Comparison of ENCODE assay signal across 10 cellular contexts in genomic region chr1:182175340-182176068, GRCh38.
A peak's percentile ranks its signal among the peaks of the same experiment; 100 is the strongest.
DNase-seq lines count a peak whose midpoint lies in the region; ATAC-seq and TF ChIP-seq lines count a peak whose summit lies in the region.
"Had no signal": no experiment of that assay in that cellular context is flagged by ENCODE, and none has a peak within 500 bp of the region (broad histone marks: within the 10 kb centered on the region; RNA-seq: fewer than 3 reads in every experiment).

No MANE protein-coding gene starts in this region.

- peak overlapping the region; percentile 7; the same call in 1 of the 2 replicates for H3K4me2 ChIP-seq in PC-9

- H3K9me2 ChIP-seq in PC-9 (ENCODE audit: insufficient read depth) = no peaks in the 10 kb centered on the region

- CTCF ChIA-PET in PC-9 (lab: Charles Lee) = no interaction called here

- no peak overlapping the region for H2AFZ ChIP-seq in PC-9

- H3K79me2 ChIP-seq in PC-9 (ENCODE audit: low read depth) = no peaks in the 10 kb centered on the region

- H3K36me3 ChIP-seq in PC-9 (ENCODE audit: low read depth) = no peaks in the 10 kb centered on the region

- intact Hi-C loops in PC-9 (cut with micrococcal nuclease; ENCODE audit: unreplicated experiment) (no loop called here), left colon (cut with DNase I, micrococcal nuclease) (no loop called here)

- POLR2A ChIA-PET in PC-9 (lab: Charles Lee; ENCODE audit: unreplicated experiment) = interaction anchor here (0.7 kb wide), 1 partner anchor 1251 kb away, joined by 3 read pairs; no protein-coding TSS in a partner anchor

- no peak overlapping the region for H3K4me3 ChIP-seq in PC-9

- peak overlapping the region; percentile 56 for H3K27ac ChIP-seq in PC-9

- peak; percentile 91 for DNase-seq in DMS53 treated with DMSO at 0.1 percent for 48 hours (lab: John Stamatoyannopoulos, UW; ENCODE audit: unreplicated experiment)
- peak; percentile 92 to 96 for DNase-seq in NCI-H187 (lab: John Stamatoyannopoulos, UW)
- peak; percentile 37 to 95 for DNase-seq in PC-9
- DNase-seq in left colon = peak; percentile 68 to 75
- no peak for DNase-seq in dermis blood vessel endothelial cell
- DNase-seq in midbrain (lab: John Stamatoyannopoulos, UW) = no peak
- no peak for DNase-seq in NCI-H82 (lab: John Stamatoyannopoulos, UW)
- DNase-seq: activated CD4-positive, alpha-beta memory T cell treated with anti-CD3 and anti-CD28 coated beads for 36 hours; activated naive CD8-positive, alpha-beta T cell treated with anti-CD3 and anti-CD28 coated beads, Interleukin-2, amount 10 ng/mL, durations not matched to agents 7 days and 5 days had no signal

- H4K20me1 ChIP-seq in PC-9 (ENCODE audit: insufficient read depth) = no peaks in the 10 kb centered on the region

- no peak for TF ChIP-seq CTCF in PC-9 (conservative IDR thresholded peaks at IDR 0.05)

- no peaks in the 10 kb centered on the region for H3K27me3 ChIP-seq in PC-9 (ENCODE audit: insufficient read depth, low read depth)

- peaks cover 18% of the 10 kb centered on the region for H3F3A ChIP-seq in PC-9 (ENCODE audit: insufficient read depth, low read depth)

- ATAC-seq in left colon (peak; percentile 97), HG03175 (IDR thresholded peaks at IDR 0.05; ENCODE audit: unreplicated experiment) (no peak)

- BruUV-seq in PC-9 (replicated peaks; lab: Mats Ljungman, UMichigan) = no TSS peak

- peaks cover 25% of the 10 kb centered on the region for H3K4me1 ChIP-seq in PC-9 (replicated peaks; ENCODE audit: insufficient read depth)

- no peaks in the 10 kb centered on the region for H3K9me3 ChIP-seq in PC-9 (ENCODE audit: insufficient read depth, low read depth)

Comparison
In these comparisons a context has a peak if more than half of its experiments do, and no peak if none do; other contexts are left out.
1. DNase-seq: peak in DMS53 treated with DMSO at 0.1 percent for 48 hours (single experiment), NCI-H187 (2 of 2), PC-9 (2 of 2) and left colon (2 of 2); none in dermis blood vessel endothelial cell (single experiment), midbrain (single experiment) and NCI-H82 (single experiment).